In genomic region chr2:68850524-68850923, GRCh38 we compare ENCODE assay signal across 29 cellular contexts. TPM values are rescaled to one million over a fixed set of nuclear protein-coding genes. Genes with fewer than 3 reads are reported as not detected.
"Had no signal": no experiment of that assay in that cellular context is flagged by ENCODE, and none has a peak within 500 bp of the region (broad histone marks: within the 10 kb centered on the region; RNA-seq: fewer than 3 reads in every experiment).

No MANE protein-coding gene starts in this region.

- H3K4me1 Mint-ChIP-seq: activated naive CD4-positive, alpha-beta T cell treated with anti-CD3 and anti-CD28 coated beads, Interleukin-2, amount 50 U/mL, for 24 hours had no signal

- H3K4me1 ChIP-seq: breast epithelium had no signal

- ATAC-seq: activated CD4-positive, CD25-positive, alpha-beta regulatory T cell treated with anti-CD3 and anti-CD28 coated beads, Interleukin-2, amount 50 U/mL, for 24 hours; activated CD8-positive, alpha-beta T cell treated with anti-CD3 and anti-CD28 coated beads, Interleukin-2, amount 10 ng/mL, durations not matched to agents 7 days and 5 days; PC-3 had no signal

- H3K4me3 ChIP-seq: breast epithelium had no signal

- FAIRE-seq: RCC 7860 had no signal

- H3K9me3 Mint-ChIP-seq: activated naive CD4-positive, alpha-beta T cell treated with anti-CD3 and anti-CD28 coated beads, Interleukin-2, amount 50 U/mL, for 24 hours; activated T-cell treated with anti-CD3 and anti-CD28 coated beads, Interleukin-2, amount 50 U/mL, for 24 hours; activated T-helper 1 cell treated with anti-CD3 and anti-CD28 coated beads, Interleukin-12 subunit alpha, Interleukin-12 subunit beta, Interleukin-2, Interleukin-4 antibody, amounts not matched to agents 30 ng/mL and 10 ng/mL and 1 ng/mL, durations not matched to agents 14 hours and 24 hours and 36 hours; T-helper 1 cell treated with Interleukin-12 subunit alpha and Interleukin-12 subunit beta and Interleukin-4 antibody, amounts not matched to agents 30 μg/mL and 1 μg/mL, for 36 hours had no signal

- DNase-seq: activated CD4-positive, alpha-beta T cell treated with anti-CD3 and anti-CD28 coated beads for 48 hours; activated CD4-positive, alpha-beta T cell treated with anti-CD3 and anti-CD28 coated beads, Interleukin-2, amount 50 U/mL, for 4 hours; activated CD8-positive, alpha-beta memory T cell treated with anti-CD3 and anti-CD28 coated beads, Interleukin-2, amount 50 U/mL, for 48 hours; activated CD8-positive, alpha-beta T cell treated with anti-CD3 and anti-CD28 coated beads, Interleukin-2, amount 10 ng/mL, durations not matched to agents 7 days and 5 days; activated effector memory CD4-positive, alpha-beta T cell treated with Interleukin-2 at 50 U/mL for 16 hours; activated naive CD4-positive, alpha-beta T cell; activated T-cell treated with anti-CD3 and anti-CD28 coated beads, Interleukin-2, amount 50 U/mL, for 24 hours; aorta; central memory CD4-positive, alpha-beta T cell; KBM-7; NCI-H1048; NCI-H1930; NCI-H2171; NCI-H2227 treated with DMSO at 0.1 percent for 48 hours; NCI-H526 treated with DMSO at 0.1 percent for 48 hours; NCI-H82; NK-92 treated with Interleukin-12 subunit alpha and Interleukin-12 subunit beta, amount 100 ng/mL, for 24 hours; PC-3; SHP77 had no signal

- H3K27ac Mint-ChIP-seq: activated CD8-positive, alpha-beta T cell treated with anti-CD3 and anti-CD28 coated beads, Interleukin-2, amount 10 ng/mL, durations not matched to agents 7 days and 5 days; activated naive CD4-positive, alpha-beta T cell treated with anti-CD3 and anti-CD28 coated beads, Interleukin-2, amount 50 U/mL, for 24 hours; activated T-cell treated with anti-CD3 and anti-CD28 coated beads, Interleukin-2, amount 50 U/mL, for 24 hours; activated T-helper 1 cell treated with anti-CD3 and anti-CD28 coated beads, Interleukin-12 subunit alpha, Interleukin-12 subunit beta, Interleukin-2, Interleukin-4 antibody, amounts not matched to agents 30 ng/mL and 10 ng/mL and 1 ng/mL, durations not matched to agents 14 hours and 24 hours and 36 hours; T-helper 1 cell treated with Interleukin-12 subunit alpha and Interleukin-12 subunit beta and Interleukin-4 antibody, amounts not matched to agents 30 μg/mL and 1 μg/mL, for 36 hours had no signal

- H3K36me3 Mint-ChIP-seq: activated naive CD4-positive, alpha-beta T cell treated with anti-CD3 and anti-CD28 coated beads, Interleukin-2, amount 50 U/mL, for 24 hours had no signal

- H3K27me3 Mint-ChIP-seq: activated naive CD4-positive, alpha-beta T cell treated with anti-CD3 and anti-CD28 coated beads, Interleukin-2, amount 50 U/mL, for 24 hours had no signal

- H3K27ac ChIP-seq: breast epithelium had no signal

- H3K4me3 Mint-ChIP-seq: activated CD8-positive, alpha-beta T cell treated with anti-CD3 and anti-CD28 coated beads, Interleukin-2, amount 10 ng/mL, durations not matched to agents 7 days and 5 days; activated naive CD4-positive, alpha-beta T cell treated with anti-CD3 and anti-CD28 coated beads, Interleukin-2, amount 50 U/mL, for 24 hours; activated T-cell treated with anti-CD3 and anti-CD28 coated beads, Interleukin-2, amount 50 U/mL, for 24 hours; activated T-helper 1 cell treated with anti-CD3 and anti-CD28 coated beads, Interleukin-12 subunit alpha, Interleukin-12 subunit beta, Interleukin-2, Interleukin-4 antibody, amounts not matched to agents 30 ng/mL and 10 ng/mL and 1 ng/mL, durations not matched to agents 14 hours and 24 hours and 36 hours; T-helper 1 cell treated with Interleukin-12 subunit alpha and Interleukin-12 subunit beta and Interleukin-4 antibody, amounts not matched to agents 30 μg/mL and 1 μg/mL, for 36 hours had no signal

- H3K27me3 ChIP-seq: breast epithelium had no signal

- H3K9me3 ChIP-seq: breast epithelium had no signal

- H3K36me3 ChIP-seq: breast epithelium had no signal

RNA-seq across cellular contexts. Expression of gene BMP10, which starts 20.7 kb away (rescaled TPM):
- total RNA-seq: activated CD8-positive, alpha-beta T cell treated with anti-CD3 and anti-CD28 coated beads, Interleukin-2, amount 10 ng/mL, durations not matched to agents 7 days and 5 days; activated T-helper 1 cell treated with anti-CD3 and anti-CD28 coated beads, Interleukin-12 subunit alpha, Interleukin-12 subunit beta, Interleukin-2, Interleukin-4 antibody, amounts not matched to agents 30 ng/mL and 10 ng/mL and 1 ng/mL, durations not matched to agents 14 hours and 24 hours and 36 hours; aorta; breast epithelium; LHCN-M2; M059J; NCI-H460; PC-3; SK-MEL-5 had no signal
- polyA plus RNA-seq: aorta had no signal
